Comparison of ENCODE assay signal across 8 cellular contexts in the genomic region with DNA sequence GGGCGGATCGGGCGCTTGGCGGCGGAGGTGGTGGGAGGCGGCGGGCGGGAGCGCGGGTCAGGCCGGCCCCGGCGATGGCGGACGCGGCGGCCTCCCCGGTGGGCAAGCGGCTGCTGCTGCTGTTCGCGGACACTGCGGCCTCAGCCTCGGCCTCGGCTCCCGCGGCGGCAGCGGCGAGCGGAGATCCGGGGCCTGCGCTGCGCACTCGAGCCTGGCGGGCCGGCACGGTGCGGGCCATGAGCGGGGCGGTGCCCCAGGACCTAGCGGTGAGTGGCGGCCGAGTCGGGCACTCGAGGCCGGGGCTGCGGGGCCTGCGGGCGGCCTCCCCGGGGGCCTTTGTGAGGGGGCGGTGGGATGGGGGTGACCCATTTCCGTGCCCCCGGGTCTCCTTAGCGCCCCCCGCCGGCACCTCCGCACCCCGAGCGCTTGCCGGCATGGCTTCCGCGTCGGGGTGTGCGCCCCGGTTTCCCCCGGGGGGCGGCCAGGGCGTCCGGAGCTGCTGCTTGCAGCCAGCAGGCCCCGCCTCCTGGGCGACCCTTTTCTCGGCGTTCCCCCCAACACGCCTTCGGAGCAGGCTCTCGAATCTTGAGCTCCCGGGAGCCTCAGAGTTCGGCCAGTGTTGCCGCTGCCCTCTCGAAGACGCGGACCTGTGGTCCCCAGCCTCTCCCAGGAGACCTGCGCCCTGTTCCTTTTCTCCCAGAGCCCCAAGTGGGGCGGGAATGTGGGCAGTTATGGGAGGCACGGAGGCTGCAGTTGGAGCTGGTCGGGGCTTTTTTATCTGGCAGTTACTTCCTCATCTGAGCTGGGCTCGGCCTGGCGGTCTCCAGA. TPM values are rescaled to one million over a fixed set of nuclear protein-coding genes. Genes with fewer than 3 reads are reported as not detected.
DNase-seq lines count a peak whose midpoint lies in the region; ATAC-seq and TF ChIP-seq lines count a peak whose summit lies in the region.

No MANE protein-coding gene starts in this region.

- peaks cover 0 to 4% (median 0%) of the 10 kb centered on the region in 3 donors for H3K36me3 Mint-ChIP-seq in immature natural killer cell

- peaks cover 6% of the 10 kb centered on the region for H3K9me3 ChIP-seq in KOPT-K1 (ENCODE audit: insufficient read depth, low read length, poor library complexity, severe bottlenecking)

- TF ChIP-seq CTCF in brain microvascular endothelial cell (IDR thresholded peaks at IDR 0.05; ENCODE audit: low read depth, low read length, missing control alignments), result peak; percentile 15

- peak; percentile 42 for ATAC-seq in GM21717 (IDR thresholded peaks at IDR 0.05; ENCODE audit: unreplicated experiment)

- peak overlapping the region; percentile 78 for H3K27ac ChIP-seq in KOPT-K1 (ENCODE audit: low read depth, low read length, poor library complexity, severe bottlenecking)
- H3K27ac ChIP-seq in brain microvascular endothelial cell, result peak overlapping the region; percentile 84

- H3K9me3 Mint-ChIP-seq in immature natural killer cell, result peaks cover 0 to 6% (median 0%) of the 10 kb centered on the region in 6 donors

- H3K4me3 ChIP-seq in brain microvascular endothelial cell (ENCODE audit: low read depth, low read length), result peak overlapping the region; percentile 83

- H3K36me3 ChIP-seq in KOPT-K1 (ENCODE audit: insufficient read depth, low read length) (peaks cover 14% of the 10 kb centered on the region), brain microvascular endothelial cell (replicated peaks) (peaks cover 17% of the 10 kb centered on the region)

- DNase-seq in GDM1 (lab: John Stamatoyannopoulos, UW) (peak; percentile 60), UCSD-AML1 (lab: John Stamatoyannopoulos, UW; ENCODE audit: unreplicated experiment) (peak; percentile 84), brain microvascular endothelial cell (peak; percentile 47), immature natural killer cell (peak; percentile 76 to 78 (median 78)), DMS79 treated with DMSO at 0.1 percent for 48 hours (lab: John Stamatoyannopoulos, UW) (no peak)
- DNase-seq in stimulated activated CD4-positive, alpha-beta T cell treated with anti-CD3 and anti-CD28 coated beads, Interleukin-12 subunit alpha, Interleukin-12 subunit beta, amount 100 ng/mL, for 4 hours, result peak; percentile 68

- no peaks in the 10 kb centered on the region for H3K27me3 ChIP-seq in brain microvascular endothelial cell (replicated peaks)

- H3K27ac Mint-ChIP-seq in immature natural killer cell, result peak overlapping the region; percentile 93 to 99 (median 94)

- H3K4me3 Mint-ChIP-seq in immature natural killer cell, result peak overlapping the region; percentile 90 to 99 (median 93)

- peaks cover 46 to 61% of the 10 kb centered on the region in 2 donors for H3K4me1 Mint-ChIP-seq in immature natural killer cell

- in situ Hi-C loops in brain microvascular endothelial cell (cut with HindIII; ENCODE audit: low pct_ligation_motif_present, low sequenced_read_pairs), result no loop called here

- peaks cover 10 to 23% (median 15%) of the 10 kb centered on the region in 3 donors for H3K27me3 Mint-ChIP-seq in immature natural killer cell (ENCODE audit: low read depth in 3 of 3)

RNA-seq across cellular contexts. Expression of a gene that starts 0.5 kb away (rescaled TPM):
- polyA plus RNA-seq in immature natural killer cell, result 10 to 100 TPM in 1 of 3 donors, 1 to 10 TPM in 2; 4.0 to 14.5 (median 7.2) TPM

RNA-seq across cellular contexts. Expression of a gene that starts 14.9 kb away (rescaled TPM):
- 10 to 100 TPM; 16.2 to 32.1 (median 25.2) TPM for polyA plus RNA-seq in immature natural killer cell

RNA-seq across cellular contexts. Expression of a gene that starts 21.3 kb away (rescaled TPM):
- polyA plus RNA-seq in immature natural killer cell, result 1 to 10 TPM in 1 of 3 donors, under 1 TPM in 2; 0.19 to 2.3 (median 0.57) TPM
